In genomic region chr5:60210810-60211209, GRCh38 we compare ENCODE assay signal across 20 cellular contexts.
DNase-seq lines count a peak whose midpoint lies in the region; ATAC-seq and TF ChIP-seq lines count a peak whose summit lies in the region.
"Had no signal": no experiment of that assay in that cellular context is flagged by ENCODE, and none has a peak within 500 bp of the region (broad histone marks: within the 10 kb centered on the region; RNA-seq: fewer than 3 reads in every experiment).

No MANE protein-coding gene starts in this region.

- no peaks in the 10 kb centered on the region for H3K79me1 ChIP-seq in neuronal stem cell (ENCODE audit: low read depth, low read length)

- no peak overlapping the region for H2BK5ac ChIP-seq in neuronal stem cell (ENCODE audit: low read length)

- no peak overlapping the region for H3K4ac ChIP-seq in neuronal stem cell (ENCODE audit: low read length)

- H3K27me3 Mint-ChIP-seq in HFFc6 (ENCODE audit: insufficient read depth): peaks cover 4% of the 10 kb centered on the region; the same call in 1 of the 2 replicates

- H2BK15ac ChIP-seq in neuronal stem cell (ENCODE audit: low read length): peak overlapping the region; percentile 81

- intact Hi-C loops in transverse colon (cut with DNase I; ENCODE audit: low total_unique reads): no loop called here

- H4K8ac ChIP-seq in neuronal stem cell (ENCODE audit: low read depth, low read length): no peak overlapping the region

- H3K14ac ChIP-seq in neuronal stem cell (ENCODE audit: low read length): no peak overlapping the region

- H3K27ac ChIP-seq in neuronal stem cell (replicated peaks; ENCODE audit: low read length) (no peak overlapping the region), transverse colon (no peak overlapping the region)
- H3K27ac ChIP-seq: ascending aorta, HL-60 had no signal

- no peak overlapping the region for H2AK5ac ChIP-seq in neuronal stem cell (ENCODE audit: low read depth, low read length)

- H2AFZ ChIP-seq in neuronal stem cell (ENCODE audit: low read length): no peak overlapping the region

- H3K4me3 ChIP-seq in choroid plexus epithelial cell (ENCODE audit: low read depth, low read length): peak overlapping the region; percentile 29
- H3K4me3 ChIP-seq in neuronal stem cell (ENCODE audit: low read length in 2 of 2): no peak overlapping the region
- H3K4me3 ChIP-seq in transverse colon: no peak overlapping the region

- no peak overlapping the region for H4K91ac ChIP-seq in neuronal stem cell (ENCODE audit: low read depth, low read length, poor library complexity)

- H3K18ac ChIP-seq in neuronal stem cell (ENCODE audit: low read length): peak overlapping the region; percentile 80

- H2BK120ac ChIP-seq in neuronal stem cell (ENCODE audit: low read depth, low read length): no peak overlapping the region

- in situ Hi-C loops in Caki2 (cut with HindIII; ENCODE audit: low pct_unique_long_range_greater_than_20kb, low sequenced_read_pairs) (no loop called here), transverse colon (cut with MboI; ENCODE audit: low pct_ligation_motif_present in 1 of 4, low pct_unique_long_range_greater_than_20kb in 1 of 4, low sequenced_read_pairs in 3 of 4) (no loop called here)

- H3K36me3 ChIP-seq in neuronal stem cell (replicated peaks in 1 of 2; ENCODE audit: control insufficient read depth in 2 of 2, insufficient read depth in 2 of 2, low read length in 2 of 2): no peaks in the 10 kb centered on the region
- H3K36me3 ChIP-seq in transverse colon: no peaks in the 10 kb centered on the region
- H3K36me3 ChIP-seq: ascending aorta had no signal

- H3K4me2 ChIP-seq in neuronal stem cell (ENCODE audit: insufficient read depth, low read length, poor library complexity, severe bottlenecking): no peak overlapping the region

- no peak overlapping the region for H2BK12ac ChIP-seq in neuronal stem cell (ENCODE audit: low read length)

- ATAC-seq in HG02763 (IDR thresholded peaks at IDR 0.05; ENCODE audit: unreplicated experiment): peak; percentile 32
- ATAC-seq in GM19023 (IDR thresholded peaks at IDR 0.05; ENCODE audit: unreplicated experiment): no peak
- ATAC-seq: left ventricle myocardium superior; naive thymus-derived CD4-positive, alpha-beta T cell; Panc1 had no signal

- no peak for TF ChIP-seq POLR2A in transverse colon (IDR thresholded peaks at IDR 0.05)

- TF ChIP-seq CTCF in choroid plexus epithelial cell (conservative IDR thresholded peaks at IDR 0.05; ENCODE audit: low read depth, low read length) (no peak), HFFc6 (IDR thresholded peaks at IDR 0.05) (no peak), transverse colon (IDR thresholded peaks at IDR 0.05) (no peak)

- no peak overlapping the region; the same call in 1 of the 2 replicates for H3K4me3 Mint-ChIP-seq in HFFc6
- H3K4me3 Mint-ChIP-seq: naive thymus-derived CD4-positive, alpha-beta T cell; type B pancreatic cell had no signal

- DNase-seq in Caki2 (ENCODE audit: low read depth) (peak; percentile 27), choroid plexus epithelial cell (ENCODE audit: low read depth) (no peak), neuronal stem cell (ENCODE audit: low spot score) (no peak), HFFc6 (no peak), transverse colon (no peak)
- no peak for DNase-seq in stimulated activated CD4-positive, alpha-beta T cell treated with anti-CD3 and anti-CD28 coated beads, Interleukin-1b, Interleukin-23, amount 100 ng/mL, for 48 hours
- DNase-seq: activated gamma-delta T cell treated with Interleukin-2 at 50 U/mL for 16 hours; dermis blood vessel endothelial cell; hypothalamus; Karpas-422; left ventricle myocardium superior; naive thymus-derived CD4-positive, alpha-beta T cell; NCI-H146; stimulated activated CD4-positive, alpha-beta T cell treated with anti-CD3 and anti-CD28 coated beads, Interleukin-4, amount 100 ng/mL, for 1 hour had no signal

- WGBS in neuronal stem cell (ENCODE audit: extremely low coverage in 2 of 2, insufficient read length in 2 of 2, insufficient replicate concordance in 1 of 2), 2 donors: no CpG with 5 or more reads among the region's 17 CpGs
- 70 to 76% methylated on average over 11 to 17 of the region's 17 CpGs for WGBS in transverse colon (ENCODE audit: low coverage in 1 of 2), 2 donors

- H3K27me3 ChIP-seq in neuronal stem cell (ENCODE audit: control insufficient read depth in 3 of 3, insufficient read depth in 3 of 3, low read depth in 1 of 3, low read length in 3 of 3) (peaks cover 0 to 4% (median 0%) of the 10 kb centered on the region in 3 experiments), transverse colon (no peaks in the 10 kb centered on the region)
- H3K27me3 ChIP-seq: ascending aorta had no signal

- TF ChIP-seq EP300 in transverse colon (IDR thresholded peaks at IDR 0.05; ENCODE audit: low read depth): no peak

- H3K23ac ChIP-seq in neuronal stem cell (ENCODE audit: low read depth, low read length, poor library complexity): no peak overlapping the region

- no peaks in the 10 kb centered on the region for H3K4me1 Mint-ChIP-seq in HFFc6 (ENCODE audit: low read depth)
- H3K4me1 Mint-ChIP-seq: naive thymus-derived CD4-positive, alpha-beta T cell had no signal

- no peak overlapping the region for H3K27ac Mint-ChIP-seq in HFFc6
- H3K27ac Mint-ChIP-seq: naive thymus-derived CD4-positive, alpha-beta T cell; type B pancreatic cell had no signal

- H3K4me1 ChIP-seq in neuronal stem cell (ENCODE audit: control insufficient read depth in 2 of 2, insufficient read depth in 1 of 2, low read depth in 1 of 2, low read length in 2 of 2) (no peaks in the 10 kb centered on the region), transverse colon (no peaks in the 10 kb centered on the region)

- no peaks in the 10 kb centered on the region for H3K9me3 Mint-ChIP-seq in HFFc6

- H3K9me3 ChIP-seq in neuronal stem cell (replicated peaks in 1 of 2; ENCODE audit: control insufficient read depth in 2 of 2, insufficient read depth in 1 of 2, low read depth in 1 of 2, low read length in 2 of 2): no peaks in the 10 kb centered on the region
- no peaks in the 10 kb centered on the region for H3K9me3 ChIP-seq in transverse colon
- H3K9me3 ChIP-seq: ascending aorta had no signal

- H3K36me3 Mint-ChIP-seq in HFFc6 (ENCODE audit: low read depth): no peaks in the 10 kb centered on the region
- H3K36me3 Mint-ChIP-seq: naive thymus-derived CD4-positive, alpha-beta T cell; type B pancreatic cell had no signal

- H3K9ac ChIP-seq in neuronal stem cell (ENCODE audit: low read depth, low read length, poor library complexity): no peak overlapping the region
